14 cellular contexts compared by ENCODE assay signal in the genomic region with DNA sequence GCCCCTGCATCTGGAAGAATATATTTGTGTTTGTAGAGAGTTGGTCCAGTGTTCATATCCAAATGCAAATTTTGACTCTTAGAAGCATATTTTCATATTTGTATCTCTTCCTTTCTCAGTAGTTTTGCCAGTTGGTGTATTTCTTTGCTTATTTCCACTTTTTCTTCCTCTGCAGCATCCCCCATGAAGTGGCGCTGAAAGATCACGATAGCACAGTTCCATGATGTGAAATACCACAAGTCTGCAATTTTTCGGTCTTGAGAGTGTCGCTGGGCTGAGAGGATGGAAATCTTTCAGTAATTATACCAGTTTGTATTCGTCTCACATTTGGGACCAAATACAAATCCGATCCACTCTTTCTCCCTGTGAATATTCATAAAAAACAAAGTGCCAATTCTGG.
A peak's percentile ranks its signal among the peaks of the same experiment; 100 is the strongest.
DNase-seq lines count a peak whose midpoint lies in the region; ATAC-seq and TF ChIP-seq lines count a peak whose summit lies in the region.
"Had no signal": no experiment of that assay in that cellular context is flagged by ENCODE, and none has a peak within 500 bp of the region (broad histone marks: within the 10 kb centered on the region; RNA-seq: fewer than 3 reads in every experiment).

No MANE protein-coding gene starts in this region.

- no peaks in the 10 kb centered on the region for H3K9me2 ChIP-seq in PC-9 (ENCODE audit: insufficient read depth)

- H2AFZ ChIP-seq in PC-9 = no peak overlapping the region

- DNase-seq in Ammon's horn (ENCODE audit: low spot score) (peak; percentile 48), Daoy (ENCODE audit: low read depth) (peak; percentile 4), dorsolateral prefrontal cortex (no peak), midbrain (lab: John Stamatoyannopoulos, UW) (peak; percentile 13), LoVo (ENCODE audit: low spot score) (no peak), PC-9 (no peak), NCI-H345 treated with DMSO at 0.1 percent for 48 hours (lab: John Stamatoyannopoulos, UW; ENCODE audit: unreplicated experiment) (no peak)
- DNase-seq: ACHN; CD4-positive, alpha-beta memory T cell; DND-41; GF-D8 had no signal

- TF ChIP-seq CTCF in dorsolateral prefrontal cortex (IDR thresholded peaks at IDR 0.05 in 54 of 56, conservative IDR thresholded peaks at IDR 0.05 in 2 of 56; ENCODE audit: low read depth in 1 of 56, partially characterized antibody in 56 of 56) = peak in 44 of 56 donors; percentile 7 to 68 (median 26)
- no peak for TF ChIP-seq CTCF in PC-9 (conservative IDR thresholded peaks at IDR 0.05)

- BruUV-seq in PC-9 (replicated peaks; lab: Mats Ljungman, UMichigan) = no TSS peak

- no peaks in the 10 kb centered on the region for H3K9me3 ChIP-seq in PC-9 (ENCODE audit: insufficient read depth, low read depth)
- H3K9me3 ChIP-seq: HAP-1 had no signal

- POLR2A ChIA-PET in PC-9 (lab: Charles Lee; ENCODE audit: unreplicated experiment) = interaction anchor here (0.6 kb wide), 1 partner anchor 537 kb away, joined by 3 read pairs; no protein-coding TSS in a partner anchor

- no peak overlapping the region for H3K4me2 ChIP-seq in PC-9

- H3K4me1 ChIP-seq in PC-9 (replicated peaks; ENCODE audit: insufficient read depth) = no peaks in the 10 kb centered on the region
- H3K4me1 ChIP-seq: HAP-1 had no signal

- intact Hi-C loops in dorsolateral prefrontal cortex (cut with DNase I) = no loop called here
- intact Hi-C loops in PC-9 (cut with micrococcal nuclease; ENCODE audit: unreplicated experiment) = no loop called here

- ATAC-seq in HG03342 (IDR thresholded peaks at IDR 0.05; ENCODE audit: unreplicated experiment) = no peak

- H4K20me1 ChIP-seq in PC-9 (ENCODE audit: insufficient read depth) = no peaks in the 10 kb centered on the region

- no peaks in the 10 kb centered on the region for H3K79me2 ChIP-seq in PC-9 (ENCODE audit: low read depth)

- H3K27me3 ChIP-seq in dorsolateral prefrontal cortex = no peaks in the 10 kb centered on the region
- no peaks in the 10 kb centered on the region for H3K27me3 ChIP-seq in PC-9 (ENCODE audit: insufficient read depth, low read depth)

- peak overlapping the region in 4 of 59 donors; percentile 5 to 19 (median 18) for H3K27ac ChIP-seq in dorsolateral prefrontal cortex
- H3K27ac ChIP-seq in PC-9 = no peak overlapping the region
- H3K27ac ChIP-seq: C4-2B had no signal

- H3K36me3 ChIP-seq in PC-9 (ENCODE audit: low read depth) = no peaks in the 10 kb centered on the region
- H3K36me3 ChIP-seq: HAP-1 had no signal

- no peaks in the 10 kb centered on the region for H3F3A ChIP-seq in PC-9 (ENCODE audit: insufficient read depth, low read depth)

- H3K4me3 ChIP-seq in dorsolateral prefrontal cortex = peak overlapping the region in 13 of 59 donors; percentile 4 to 36 (median 19)
- no peak overlapping the region for H3K4me3 ChIP-seq in PC-9
- H3K4me3 ChIP-seq: HAP-1 had no signal

- CTCF ChIA-PET in PC-9 (lab: Charles Lee) = interaction anchor here (0.6 kb wide), 1 partner anchor 122 kb away, joined by 4 read pairs; no protein-coding TSS in a partner anchor

Comparison
In these comparisons a context has a peak if more than half of its experiments do, and no peak if none do; other contexts are left out.
1. DNase-seq: peak in Ammon's horn (single experiment), Daoy (single experiment) and midbrain (single experiment); none in dorsolateral prefrontal cortex (0 of 10), LoVo (single experiment), PC-9 (0 of 2) and NCI-H345 treated with DMSO at 0.1 percent for 48 hours (single experiment).